Comparison of ENCODE assay signal across 8 cellular contexts in genomic region chr7:100545636-100546128, GRCh38. TPM values are rescaled to one million over a fixed set of nuclear protein-coding genes. Genes with fewer than 3 reads are reported as not detected.
A peak's percentile ranks its signal among the peaks of the same experiment; 100 is the strongest.
DNase-seq lines count a peak whose midpoint lies in the region; ATAC-seq, FAIRE-seq and TF ChIP-seq lines count a peak whose summit lies in the region.

No MANE protein-coding gene starts in this region.

- peak; percentile 89 for FAIRE-seq in GM18507 (lab: Jason Lieb, UNC)

- H3K27ac ChIP-seq in testis = peak overlapping the region; percentile 90 to 92

- WGBS in testis, 2 donors = 33 to 61% methylated on average over 1 to 2 of the region's 2 CpGs

- H3K36me3 ChIP-seq in testis (ENCODE audit: low read depth, missing control alignments) = no peaks in the 10 kb centered on the region

- TF ChIP-seq CTCF in WI38 (IDR thresholded peaks at IDR 0.05; ENCODE audit: low read depth, low read length) (no peak), testis (IDR thresholded peaks at IDR 0.05) (no peak)

- peak; percentile 81 for DNase-seq in AG08396 (ENCODE audit: low spot score)
- no peak for DNase-seq in GM18507 (ENCODE audit: extremely low spot score, insufficient read length, low read depth)
- DNase-seq in effector CD4-positive, alpha-beta T cell = peak; percentile 48
- peak; percentile 42 for DNase-seq in mucosa of gallbladder (ENCODE audit: low spot score)
- peak; percentile 84 for DNase-seq in testis

- peaks cover 54% of the 10 kb centered on the region for H3K4me1 ChIP-seq in testis

- no peak for TF ChIP-seq POLR2A in testis (IDR thresholded peaks at IDR 0.05)

- H3K4me3 ChIP-seq in WI38 (ENCODE audit: low read depth, low read length) (0 out of 2 replicates have a peak overlapping the region, but pooled peaks have one; percentile 13), testis (no peak overlapping the region)

- no peaks in the 10 kb centered on the region for H3K27me3 ChIP-seq in testis

- ATAC-seq in HG03196 (IDR thresholded peaks at IDR 0.05; ENCODE audit: unreplicated experiment) = peak; percentile 48
- no peak for ATAC-seq in GM19452 (IDR thresholded peaks at IDR 0.05; ENCODE audit: unreplicated experiment)

- intact Hi-C loops in testis (cut with DNase I; ENCODE audit: low total_unique reads) = loop anchor here (1.0 kb wide), 1 partner anchor 37 kb away; no protein-coding TSS in a partner anchor

- no peaks in the 10 kb centered on the region for H3K9me3 ChIP-seq in testis

RNA-seq across cellular contexts. Expression of gene AGFG2, which starts 6.7 kb away (rescaled TPM):
- total RNA-seq in mucosa of gallbladder (102 TPM), testis (10 to 100 TPM; 62.0 to 67.2 TPM)
- 51.4 TPM for polyA plus RNA-seq in testis (ENCODE audit: insufficient read depth, low read depth, low replicate concordance)

RNA-seq across cellular contexts. Expression of gene SAP25, which starts 28.0 kb away (rescaled TPM):
- total RNA-seq in mucosa of gallbladder = 13.3 TPM
- total RNA-seq in testis = 10 to 100 TPM; 28.4 to 29.9 TPM
- polyA plus RNA-seq in testis (ENCODE audit: insufficient read depth, low read depth, low replicate concordance) = 30.3 TPM

RNA-seq across cellular contexts. Expression of gene LRCH4, which starts 40.2 kb away (rescaled TPM):
- 131 TPM for total RNA-seq in mucosa of gallbladder
- total RNA-seq in testis = 100 to 1,000 TPM; 314 to 378 TPM
- polyA plus RNA-seq in testis (ENCODE audit: insufficient read depth, low read depth, low replicate concordance) = 159 TPM

RNA-seq across cellular contexts. Expression of gene FBXO24, which starts 40.4 kb away (rescaled TPM):
- total RNA-seq in mucosa of gallbladder (1.6 TPM), testis (10 to 100 TPM; 37.5 to 74.5 TPM)
- polyA plus RNA-seq in testis (ENCODE audit: insufficient read depth, low read depth, low replicate concordance) = 112 TPM

RNA-seq across cellular contexts. Expression of gene PCOLCE, which starts 56.5 kb away (rescaled TPM):
- total RNA-seq in mucosa of gallbladder = 55.4 TPM
- total RNA-seq in testis = 10 to 100 TPM; 26.0 to 30.2 TPM
- 104 TPM for polyA plus RNA-seq in testis (ENCODE audit: insufficient read depth, low read depth, low replicate concordance)
